12 cellular contexts compared by ENCODE assay signal in the genomic region with DNA sequence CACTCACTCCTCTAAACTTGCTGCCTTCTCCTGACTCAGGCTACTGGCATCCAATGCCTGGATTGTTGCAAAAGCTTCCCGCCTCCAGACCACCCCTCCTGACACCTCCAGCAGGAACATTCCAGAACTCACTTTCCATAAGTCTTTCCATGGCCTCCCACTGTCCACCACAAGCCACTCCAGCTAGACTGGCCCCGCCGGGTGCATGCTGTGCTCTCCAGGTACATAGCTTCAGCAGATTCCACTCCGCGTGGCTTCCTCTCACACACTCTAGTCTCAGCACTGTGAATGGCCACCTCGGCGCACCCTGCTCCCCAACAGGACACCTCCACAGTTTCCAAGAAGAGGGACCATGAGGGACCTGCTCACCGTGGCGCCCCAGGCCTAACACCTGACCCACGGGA. TPM values are rescaled to one million over a fixed set of nuclear protein-coding genes. Genes with fewer than 3 reads are reported as not detected.
DNase-seq lines count a peak whose midpoint lies in the region; ATAC-seq, FAIRE-seq and TF ChIP-seq lines count a peak whose summit lies in the region.
"Had no signal": no experiment of that assay in that cellular context is flagged by ENCODE, and none has a peak within 500 bp of the region (broad histone marks: within the 10 kb centered on the region; RNA-seq: fewer than 3 reads in every experiment).

No MANE protein-coding gene starts in this region.

- no peak for DNase-seq in Calu3
- DNase-seq in NCI-H226: peak; percentile 71
- DNase-seq in effector memory CD8-positive, alpha-beta T cell: no peak
- no peak for DNase-seq in osteocyte (ENCODE audit: extremely low spot score, unreplicated experiment)
- no peak for DNase-seq in RCC 7860 (ENCODE audit: low spot score)
- no peak for DNase-seq in anterior cingulate cortex (lab: John Stamatoyannopoulos, UW)
- no peak for DNase-seq in OCI-M2 (lab: John Stamatoyannopoulos, UW; ENCODE audit: unreplicated experiment)
- DNase-seq: activated T-cell treated with anti-CD3 and anti-CD28 coated beads, Interleukin-2, amount 50 U/mL, for 1 hour; DMS53; MM.1S; NCI-H510A; Right ventricle myocardium superior had no signal

- no TSS peak for BruUV-seq in Calu3 (replicated peaks; lab: Mats Ljungman, UMichigan)

- H3K9me3 Mint-ChIP-seq in Calu3 (ENCODE audit: low read depth, unreplicated experiment) (no peaks in the 10 kb centered on the region), osteocyte (ENCODE audit: unreplicated experiment) (no peaks in the 10 kb centered on the region)
- H3K9me3 Mint-ChIP-seq in effector memory CD8-positive, alpha-beta T cell: no peaks in the 10 kb centered on the region

- no peak for ATAC-seq in effector memory CD8-positive, alpha-beta T cell (replicated peaks)

- TF ChIP-seq CTCF in Calu3 (IDR thresholded peaks at IDR 0.05; ENCODE audit: unreplicated experiment) (no peak), osteocyte (IDR thresholded peaks at IDR 0.05) (no peak)

- CTCF ChIA-PET in Calu3 (lab: Charles Lee): no interaction called here

- peaks cover 39% of the 10 kb centered on the region for H3K4me1 Mint-ChIP-seq in Calu3 (ENCODE audit: low read depth, unreplicated experiment)
- peaks cover 26 to 28% of the 10 kb centered on the region in 2 donors for H3K4me1 Mint-ChIP-seq in effector memory CD8-positive, alpha-beta T cell (ENCODE audit: low read depth in 2 of 2)
- peaks cover 78% of the 10 kb centered on the region for H3K4me1 Mint-ChIP-seq in osteocyte (ENCODE audit: unreplicated experiment)

- intact Hi-C loops in Calu3 (cut with micrococcal nuclease; ENCODE audit: unreplicated experiment): no loop called here

- no peaks in the 10 kb centered on the region for H3K27me3 Mint-ChIP-seq in Calu3 (ENCODE audit: unreplicated experiment)
- no peaks in the 10 kb centered on the region for H3K27me3 Mint-ChIP-seq in effector memory CD8-positive, alpha-beta T cell
- no peaks in the 10 kb centered on the region for H3K27me3 Mint-ChIP-seq in osteocyte (ENCODE audit: unreplicated experiment)

- H3K27ac Mint-ChIP-seq in Calu3 (ENCODE audit: unreplicated experiment) (peak overlapping the region; percentile 89), osteocyte (ENCODE audit: unreplicated experiment) (peak overlapping the region; percentile 92)
- H3K27ac Mint-ChIP-seq in effector memory CD8-positive, alpha-beta T cell: peak overlapping the region; percentile 31 to 78

- no peak for FAIRE-seq in RCC 7860 (lab: Jason Lieb, UNC)

- H3K36me3 Mint-ChIP-seq in Calu3 (ENCODE audit: insufficient read depth, unreplicated experiment) (peaks cover 78% of the 10 kb centered on the region), osteocyte (ENCODE audit: unreplicated experiment) (peaks cover 36% of the 10 kb centered on the region)
- peaks cover 9% of the 10 kb centered on the region for H3K36me3 Mint-ChIP-seq in effector memory CD8-positive, alpha-beta T cell (ENCODE audit: insufficient read depth)

- H3K4me3 Mint-ChIP-seq in Calu3 (ENCODE audit: low read depth, unreplicated experiment) (peak overlapping the region; percentile 58), osteocyte (ENCODE audit: unreplicated experiment) (peak overlapping the region; percentile 50)
- no peak overlapping the region for H3K4me3 Mint-ChIP-seq in effector memory CD8-positive, alpha-beta T cell

RNA-seq across cellular contexts. Expression of a gene that starts 25.9 kb away (rescaled TPM):
- total RNA-seq in Calu3 (2022) (39.4 and 39.7 TPM in 2 replicates), osteocyte (63.0 and 64.6 TPM in 2 replicates)

RNA-seq across cellular contexts. Expression of a gene that starts 49.9 kb away (rescaled TPM):
- total RNA-seq in Calu3 (2022): 5.5 and 7.0 TPM in 2 replicates
- total RNA-seq in osteocyte: 3.0 and 3.7 TPM in 2 replicates

RNA-seq across cellular contexts. Expression of a gene that starts 58.9 kb away (rescaled TPM):
- total RNA-seq in Calu3 (2022) (146 and 149 TPM in 2 replicates), osteocyte (99.7 and 112 TPM in 2 replicates)

RNA-seq across cellular contexts. Expression of a gene that starts 59.0 kb away (rescaled TPM):
- total RNA-seq in Calu3 (2022) (2.9 and 4.2 TPM in 2 replicates), osteocyte (1.1 and 1.6 TPM in 2 replicates)

Comparison
In these comparisons a context has a peak if more than half of its experiments do, and no peak if none do; other contexts are left out.
1. H3K4me3 Mint-ChIP-seq: peak in Calu3 (single experiment) and osteocyte (single experiment); none in effector memory CD8-positive, alpha-beta T cell (0 of 2).
2. Peak in every context shown above with its lines, with median percentiles within 50 percentile points of each other: H3K27ac Mint-ChIP-seq.